31 cellular contexts compared by ENCODE assay signal in the genomic region with DNA sequence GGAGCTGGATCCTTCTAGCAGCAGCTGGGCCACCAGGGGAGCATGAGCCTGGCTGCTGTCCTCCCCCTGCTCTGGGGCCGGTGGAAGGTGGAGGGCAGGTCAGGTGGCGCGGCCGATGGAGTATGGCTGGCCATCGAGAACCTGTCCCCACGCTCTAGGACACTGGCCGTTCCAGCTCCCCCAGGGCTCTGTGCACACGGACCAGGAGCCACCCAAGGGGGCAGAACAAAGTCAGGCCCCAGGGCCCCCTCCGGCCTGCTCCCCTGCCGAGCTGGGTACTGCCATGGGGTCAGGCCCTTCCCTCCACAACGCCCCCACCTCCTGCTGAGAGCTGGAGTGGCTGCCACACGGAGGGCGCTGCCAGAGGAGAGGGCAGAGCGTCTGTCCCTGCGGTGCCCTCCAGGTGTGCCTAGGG. TPM values are rescaled to one million over a fixed set of nuclear protein-coding genes. Genes with fewer than 3 reads are reported as not detected.
"Had no signal": no experiment of that assay in that cellular context is flagged by ENCODE, and none has a peak within 500 bp of the region (broad histone marks: within the 10 kb centered on the region; RNA-seq: fewer than 3 reads in every experiment).

No MANE protein-coding gene starts in this region.

- H3K4me3 ChIP-seq: cardiac muscle cell, MG63, SJCRH30 had no signal

- H3K36me3 ChIP-seq: brain microvascular endothelial cell, cardiac muscle cell, MG63, SJCRH30 had no signal

- H3K4me1 ChIP-seq: SJCRH30 had no signal

- H3K9ac ChIP-seq: KMS-11, SK-N-SH had no signal

- H3K27ac ChIP-seq: brain microvascular endothelial cell, cardiac muscle cell, KMS-11, SJCRH30, VCaP had no signal

- H3K4me2 ChIP-seq: KMS-11, SK-N-SH had no signal

- DNase-seq: activated CD4-positive, alpha-beta memory T cell treated with anti-CD3 and anti-CD28 coated beads, Interleukin-2, amount 10 ng/mL, durations not matched to agents 7 days and 5 days; activated CD4-positive, alpha-beta T cell treated with anti-CD3 and anti-CD28 coated beads for 36 hours; activated CD4-positive, alpha-beta T cell treated with anti-CD3 and anti-CD28 coated beads, Interleukin-2, amount 50 U/mL, for 1 hour; activated gamma-delta T cell; activated naive CD4-positive, alpha-beta T cell treated with anti-CD3 and anti-CD28 coated beads for 36 hours; activated T-cell treated with anti-CD3 and anti-CD28 coated beads for 4 hours; activated T-cell treated with anti-CD3 and anti-CD28 coated beads, Interleukin-2, amount 50 U/mL, for 48 hours; amygdala; brain microvascular endothelial cell; MG63; MV-4-11; NCI-H1092 treated with DMSO at 0.1 percent for 48 hours; NCI-H1436 treated with DMSO at 0.1 percent for 48 hours; NCI-H2029; NCI-H2107; NCI-H345; NCI-H510A treated with DMSO at 0.1 percent for 48 hours; NCI-H748 treated with DMSO at 0.1 percent for 48 hours; Right ventricle myocardium superior; RPMI8226; SJCRH30; SK-N-SH; T-helper 1 cell had no signal

- H3K9me3 ChIP-seq: MG63, SJCRH30, SK-N-SH had no signal

- H3K27me3 ChIP-seq: brain microvascular endothelial cell, MG63 had no signal

- FAIRE-seq: astrocyte, colon had no signal

RNA-seq across cellular contexts. Expression of a gene that starts 58.5 kb away (rescaled TPM):
- total RNA-seq: activated CD4-positive, alpha-beta memory T cell treated with anti-CD3 and anti-CD28 coated beads, Interleukin-2, amount 10 ng/mL, durations not matched to agents 7 days and 5 days; activated naive CD4-positive, alpha-beta T cell treated with anti-CD3 and anti-CD28 coated beads for 36 hours; activated T-helper 17 cell treated with anti-CD3 and anti-CD28 coated beads, Interleukin-2, amount 50 U/mL, for 72 hours; astrocyte; cardiac muscle cell; OCI-LY7; SJCRH30; T-helper 2 cell treated with Interferon-gamma antibody and Interleukin-4, amounts not matched to agents 100 ng/mL and 5 ng/mL, for 36 hours had no signal
- polyA plus RNA-seq: cardiac muscle cell had no signal
